ENCODE assay signal across 19 cellular contexts in genomic region chr7:158001621-158002320, GRCh38.
A peak's percentile ranks its signal among the peaks of the same experiment; 100 is the strongest.
DNase-seq lines count a peak whose midpoint lies in the region; ATAC-seq, FAIRE-seq and TF ChIP-seq lines count a peak whose summit lies in the region.
"Had no signal": no experiment of that assay in that cellular context is flagged by ENCODE, and none has a peak within 500 bp of the region (broad histone marks: within the 10 kb centered on the region; RNA-seq: fewer than 3 reads in every experiment).

No MANE protein-coding gene starts in this region.

- no peak overlapping the region for H3K4me2 ChIP-seq in mesenchymal stem cell (ENCODE audit: low read length, poor library complexity, severe bottlenecking)

- WGBS in mesenchymal stem cell, result 94% methylated on average over 26 of the region's 28 CpGs

- no peak overlapping the region for H2BK15ac ChIP-seq in mesenchymal stem cell (ENCODE audit: low read depth, poor library complexity, severe bottlenecking)

- no peak overlapping the region for H2BK5ac ChIP-seq in mesenchymal stem cell (ENCODE audit: low read depth, low read length, poor library complexity, severe bottlenecking)

- no peak overlapping the region for H2AK5ac ChIP-seq in mesenchymal stem cell (ENCODE audit: low read length, severe bottlenecking)

- H3K27ac ChIP-seq in mesenchymal stem cell (ENCODE audit: low read length, poor library complexity, severe bottlenecking), result no peak overlapping the region
- H3K27ac ChIP-seq: adrenal gland, epithelial cell of prostate, stomach had no signal

- no peak overlapping the region for H2BK12ac ChIP-seq in mesenchymal stem cell (ENCODE audit: low read length in 2 of 2)

- no peak overlapping the region for H2BK120ac ChIP-seq in mesenchymal stem cell (ENCODE audit: low read depth, low read length)

- TF ChIP-seq CTCF in bronchial epithelial cell (IDR thresholded peaks at IDR 0.05; ENCODE audit: insufficient read depth, low read length, severe bottlenecking), result no peak

- H3K9ac ChIP-seq in mesenchymal stem cell (ENCODE audit: low read length), result no peak overlapping the region

- DNase-seq in DMS153 (lab: John Stamatoyannopoulos, UW) (peak; percentile 92), NCI-H1092 (lab: John Stamatoyannopoulos, UW) (peak; percentile 92), NCI-H345 treated with DMSO at 0.1 percent for 48 hours (lab: John Stamatoyannopoulos, UW; ENCODE audit: unreplicated experiment) (peak; percentile 84), bronchial epithelial cell (ENCODE audit: low read depth) (peak; percentile 29), medulla oblongata (ENCODE audit: extremely low spot score) (no peak), mesenchymal stem cell (no peak)
- DNase-seq: activated CD4-positive, alpha-beta T cell treated with anti-CD3 and anti-CD28 coated beads, Interleukin-2, amount 10 ng/mL, durations not matched to agents 7 days and 5 days; activated T-cell treated with anti-CD3 and anti-CD28 coated beads, Interleukin-2, amount 50 U/mL, for 1 hour; AML-193; DND-41; immature natural killer cell; RPMI8226; stomach; T-helper 9 cell had no signal

- no peaks in the 10 kb centered on the region for H3K79me1 ChIP-seq in mesenchymal stem cell (replicated peaks; ENCODE audit: low read length, poor library complexity, severe bottlenecking)

- H3K4ac ChIP-seq in mesenchymal stem cell (ENCODE audit: low read depth in 1 of 2, low read length in 2 of 2), result no peak overlapping the region

- no peak overlapping the region for H4K8ac ChIP-seq in mesenchymal stem cell (ENCODE audit: low read length)

- ATAC-seq in HG03442 (IDR thresholded peaks at IDR 0.05; ENCODE audit: unreplicated experiment) (no peak), GM21723 (IDR thresholded peaks at IDR 0.05; ENCODE audit: unreplicated experiment) (no peak)
- ATAC-seq: HCT116 had no signal

- H4K91ac ChIP-seq in mesenchymal stem cell (ENCODE audit: low read length), result no peak overlapping the region

- no peaks in the 10 kb centered on the region for H3K9me3 ChIP-seq in mesenchymal stem cell (ENCODE audit: control insufficient read depth, low read length)
- H3K9me3 ChIP-seq: adrenal gland, stomach had no signal

- H2AFZ ChIP-seq in mesenchymal stem cell (ENCODE audit: low read depth, low read length), result no peak overlapping the region

- H3K4me1 ChIP-seq in mesenchymal stem cell (ENCODE audit: control insufficient read depth, insufficient read depth, low read depth, low read length), result no peaks in the 10 kb centered on the region
- H3K4me1 ChIP-seq: adrenal gland, stomach had no signal

- no peak overlapping the region for H3K23ac ChIP-seq in mesenchymal stem cell (ENCODE audit: low read length in 2 of 2)

- H3K36me3 ChIP-seq in bronchial epithelial cell (ENCODE audit: control insufficient read depth, insufficient read depth, low read length) (no peaks in the 10 kb centered on the region), mesenchymal stem cell (ENCODE audit: control insufficient read depth in 1 of 2, insufficient read depth in 2 of 2, low read depth in 1 of 2, low read length in 2 of 2) (no peaks in the 10 kb centered on the region)
- H3K36me3 ChIP-seq: adrenal gland, stomach had no signal

- H3K27me3 ChIP-seq in bronchial epithelial cell (ENCODE audit: control insufficient read depth, insufficient read depth, low read length) (no peaks in the 10 kb centered on the region), mesenchymal stem cell (ENCODE audit: control insufficient read depth in 1 of 2, insufficient read depth in 1 of 2, low read length in 2 of 2) (no peaks in the 10 kb centered on the region)
- H3K27me3 ChIP-seq: adrenal gland had no signal

- no peak overlapping the region for H3K18ac ChIP-seq in mesenchymal stem cell (ENCODE audit: low read depth in 1 of 2, low read length in 2 of 2)

- H3K4me3 ChIP-seq in bronchial epithelial cell (ENCODE audit: low read depth, low read length), result no peak overlapping the region
- H3K4me3 ChIP-seq in mesenchymal stem cell (ENCODE audit: insufficient read depth in 1 of 2, low read depth in 1 of 2, low read length in 2 of 2), result no peak overlapping the region
- H3K4me3 ChIP-seq: adrenal gland, stomach had no signal

- no peak overlapping the region for H3K14ac ChIP-seq in mesenchymal stem cell (ENCODE audit: low read length in 2 of 2)

- FAIRE-seq in bronchial epithelial cell (lab: Jason Lieb, UNC), result no peak

Comparison
In these comparisons a context has a peak if more than half of its experiments do, and no peak if none do; other contexts are left out.
1. DNase-seq: peak in DMS153 (single experiment), NCI-H1092 (single experiment), NCI-H345 treated with DMSO at 0.1 percent for 48 hours (single experiment) and bronchial epithelial cell (single experiment); none in medulla oblongata (single experiment) and mesenchymal stem cell (single experiment).